ENCODE assay signal across 8 cellular contexts in the genomic region with DNA sequence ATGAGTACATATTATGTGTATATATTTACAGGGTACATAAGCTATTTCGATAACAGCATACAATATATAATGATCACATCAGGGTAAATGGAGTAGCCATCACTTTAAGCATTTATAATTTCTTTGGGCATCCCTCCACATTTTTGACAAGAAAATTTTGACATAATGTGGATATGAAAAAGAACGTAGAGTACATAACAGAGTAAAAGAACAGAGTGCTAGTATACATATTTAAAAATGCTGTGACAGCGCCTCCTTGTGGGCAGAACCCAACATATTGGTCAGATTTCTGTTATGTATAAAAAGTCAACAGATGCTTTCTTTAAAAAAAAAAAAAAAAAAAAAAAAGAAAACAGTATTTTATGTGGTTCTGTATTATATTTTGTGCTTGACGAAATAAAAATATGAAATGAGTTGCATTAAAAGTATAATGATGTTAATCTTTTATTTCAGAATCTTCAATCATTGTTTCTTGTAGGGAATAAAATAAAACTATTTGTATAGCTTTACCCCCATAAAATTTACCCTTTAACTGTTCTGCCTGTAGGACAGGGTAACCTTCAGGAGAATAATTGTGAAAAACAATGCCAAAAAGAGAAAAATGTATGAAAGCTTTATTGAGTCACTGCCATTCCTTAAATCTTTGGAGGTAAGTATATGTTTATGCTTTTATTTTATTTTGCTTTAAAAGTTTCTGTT. TPM values are rescaled to one million over a fixed set of nuclear protein-coding genes. Genes with fewer than 3 reads are reported as not detected.
DNase-seq lines count a peak whose midpoint lies in the region; ATAC-seq and TF ChIP-seq lines count a peak whose summit lies in the region.

No MANE protein-coding gene starts in this region.

- ATAC-seq in HG02759 (IDR thresholded peaks at IDR 0.05; ENCODE audit: unreplicated experiment): no peak

- H3K27ac Mint-ChIP-seq in Caco-2 (ENCODE audit: unreplicated experiment): no peak overlapping the region
- H3K27ac Mint-ChIP-seq in progenitor cell of endocrine pancreas: no peak overlapping the region

- peak; percentile 53 to 63 for DNase-seq in Caco-2
- DNase-seq in Kasumi-1 (lab: John Stamatoyannopoulos, UW): peak; percentile 54 to 76
- peak; percentile 84 for DNase-seq in RPMI8226
- peak; percentile 55 to 60 for DNase-seq in activated T-helper 1 cell treated with anti-CD3 and anti-CD28 coated beads, Interleukin-2, amount 50 U/mL, for 16 hours (ENCODE audit: low read depth in 1 of 2, low spot score in 1 of 2)
- peak; percentile 63 for DNase-seq in foreskin melanocyte
- DNase-seq in progenitor cell of endocrine pancreas (ENCODE audit: low spot score, unreplicated experiment): peak; percentile 50
- peak; percentile 71 to 80 for DNase-seq in uterus

- TF ChIP-seq POLR2A in uterus (IDR thresholded peaks at IDR 0.05): no peak

- H3K36me3 Mint-ChIP-seq in Caco-2 (ENCODE audit: insufficient read depth, unreplicated experiment): no peaks in the 10 kb centered on the region
- peaks cover 2% of the 10 kb centered on the region for H3K36me3 Mint-ChIP-seq in progenitor cell of endocrine pancreas (ENCODE audit: insufficient read depth)

- H3K36me3 ChIP-seq in Caco-2 (ENCODE audit: control insufficient read depth, insufficient read depth, low read length) (no peaks in the 10 kb centered on the region), uterus (no peaks in the 10 kb centered on the region)

- H3K4me1 ChIP-seq in Caco-2: no peaks in the 10 kb centered on the region
- H3K4me1 ChIP-seq in uterus: no peaks in the 10 kb centered on the region

- H3K4me3 Mint-ChIP-seq in Caco-2 (ENCODE audit: unreplicated experiment) (no peak overlapping the region), progenitor cell of endocrine pancreas (ENCODE audit: low read depth) (no peak overlapping the region)

- H3K4me1 Mint-ChIP-seq in Caco-2 (ENCODE audit: low read depth, unreplicated experiment) (peaks cover 7% of the 10 kb centered on the region), progenitor cell of endocrine pancreas (ENCODE audit: low read depth) (no peaks in the 10 kb centered on the region)

- intact Hi-C loops in Caco-2 (cut with micrococcal nuclease; ENCODE audit: unreplicated experiment): loop anchor here (1.0 kb wide), 1 partner anchor 203 kb away; no protein-coding TSS in a partner anchor
- intact Hi-C loops in uterus (cut with DNase I; ENCODE audit: low total_unique reads): no loop called here

- H3K4me3 ChIP-seq in Caco-2 (ENCODE audit: low read depth, low read length) (no peak overlapping the region), uterus (no peak overlapping the region)

- BruUV-seq in Caco-2 (replicated peaks; lab: Mats Ljungman, UMichigan): no TSS peak

- H3K27me3 Mint-ChIP-seq in Caco-2 (ENCODE audit: insufficient read depth, unreplicated experiment) (no peaks in the 10 kb centered on the region), progenitor cell of endocrine pancreas (no peaks in the 10 kb centered on the region)

- H3K27me3 ChIP-seq in Caco-2 (replicated peaks; ENCODE audit: control insufficient read depth, insufficient read depth, low read length) (no peaks in the 10 kb centered on the region), uterus (no peaks in the 10 kb centered on the region)

- TF ChIP-seq CTCF in Caco-2 (IDR thresholded peaks at IDR 0.05; ENCODE audit: insufficient read depth in 1 of 2, low read depth in 1 of 2, low read length in 1 of 2, severe bottlenecking in 1 of 2, unreplicated experiment in 1 of 2) (peak; percentile 62 to 81), progenitor cell of endocrine pancreas (IDR thresholded peaks at IDR 0.05; ENCODE audit: unreplicated experiment) (peak; percentile 88), uterus (IDR thresholded peaks at IDR 0.05) (peak; percentile 52 to 66 (median 60))

- no peaks in the 10 kb centered on the region for H3K9me3 Mint-ChIP-seq in Caco-2 (ENCODE audit: unreplicated experiment)
- no peaks in the 10 kb centered on the region for H3K9me3 Mint-ChIP-seq in progenitor cell of endocrine pancreas (ENCODE audit: low read depth)

- POLR2A ChIA-PET in Caco-2 (lab: Charles Lee): no interaction called here

- no peaks in the 10 kb centered on the region for H3K9me3 ChIP-seq in Caco-2
- H3K9me3 ChIP-seq in uterus: no peaks in the 10 kb centered on the region

- no peak overlapping the region for H3K27ac ChIP-seq in uterus

- CTCF ChIA-PET in Caco-2 (lab: Charles Lee): interaction anchor here (0.7 to 1.4 kb wide), 4 partner anchors 16 to 203 kb away, joined by 3 to 6 read pairs (median 3); partner anchors contain the start of gene HBP1

RNA-seq across cellular contexts. Expression of gene HBP1, which starts 18.3 kb away (rescaled TPM):
- 24.2 and 25.5 TPM in 2 replicates for total RNA-seq in Caco-2 (2022)
- total RNA-seq in progenitor cell of endocrine pancreas: 52.5 and 53.0 TPM in 2 replicates
- total RNA-seq in uterus: 100 to 1,000 TPM in 3 of 4 donors, 10 to 100 TPM in 1; 48.3 to 169 (median 130) TPM
